ENCODE assay signal across 21 cellular contexts in the genomic region with DNA sequence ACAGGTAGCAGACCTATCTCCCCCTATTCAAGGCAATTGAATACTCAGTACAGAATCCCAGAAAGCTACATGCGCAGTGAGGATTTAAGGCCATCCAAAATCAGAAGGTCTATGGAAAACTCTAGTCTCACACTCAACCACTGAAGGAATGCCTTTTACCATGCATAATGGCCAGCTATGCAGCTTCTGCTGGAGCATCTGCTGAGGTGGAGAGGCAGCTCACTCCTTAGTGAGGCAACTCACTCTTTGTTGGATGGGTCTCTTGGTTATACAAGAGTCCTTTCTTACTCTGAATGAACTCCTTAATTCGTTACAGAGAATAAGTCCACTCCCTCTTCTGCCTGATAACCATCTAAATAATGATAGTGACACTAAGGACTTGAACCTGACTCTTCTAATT.
"Had no signal": no experiment of that assay in that cellular context is flagged by ENCODE, and none has a peak within 500 bp of the region (broad histone marks: within the 10 kb centered on the region; RNA-seq: fewer than 3 reads in every experiment).

No MANE protein-coding gene starts in this region.

- H3K4me3 ChIP-seq: adrenal gland, Peyer's patch, SJCRH30 had no signal

- H3K27me3 Mint-ChIP-seq: activated CD4-positive, alpha-beta memory T cell treated with anti-CD3 and anti-CD28 coated beads, Interleukin-2, amount 10 ng/mL, durations not matched to agents 7 days and 5 days; activated naive CD8-positive, alpha-beta T cell treated with anti-CD3 and anti-CD28 coated beads, Interleukin-2, amount 10 ng/mL, durations not matched to agents 7 days and 5 days; central memory CD8-positive, alpha-beta T cell had no signal

- H3K9ac ChIP-seq: KMS-11 had no signal

- H3K4me3 Mint-ChIP-seq: activated B cell treated with CpG ODN at 0.5 μM for 24 hours; activated CD4-positive, alpha-beta memory T cell treated with anti-CD3 and anti-CD28 coated beads, Interleukin-2, amount 10 ng/mL, durations not matched to agents 7 days and 5 days; activated CD4-positive, alpha-beta T cell treated with anti-CD3 and anti-CD28 coated beads, Interleukin-2, amount 10 ng/mL, durations not matched to agents 7 days and 5 days; activated naive CD8-positive, alpha-beta T cell treated with anti-CD3 and anti-CD28 coated beads, Interleukin-2, amount 10 ng/mL, durations not matched to agents 7 days and 5 days; activated T-cell treated with anti-CD3 and anti-CD28 coated beads, Interleukin-2, amount 50 U/mL, for 72 hours; central memory CD8-positive, alpha-beta T cell; T-helper 1 cell treated with Interleukin-12 subunit alpha and Interleukin-12 subunit beta and Interleukin-4 antibody, amounts not matched to agents 30 μg/mL and 1 μg/mL, for 36 hours had no signal

- H3K9me3 Mint-ChIP-seq: activated B cell treated with CpG ODN at 0.5 μM for 24 hours; activated CD4-positive, alpha-beta memory T cell treated with anti-CD3 and anti-CD28 coated beads, Interleukin-2, amount 10 ng/mL, durations not matched to agents 7 days and 5 days; activated CD4-positive, alpha-beta T cell treated with anti-CD3 and anti-CD28 coated beads, Interleukin-2, amount 10 ng/mL, durations not matched to agents 7 days and 5 days; activated naive CD8-positive, alpha-beta T cell treated with anti-CD3 and anti-CD28 coated beads, Interleukin-2, amount 10 ng/mL, durations not matched to agents 7 days and 5 days; activated T-cell treated with anti-CD3 and anti-CD28 coated beads, Interleukin-2, amount 50 U/mL, for 72 hours; T-helper 1 cell treated with Interleukin-12 subunit alpha and Interleukin-12 subunit beta and Interleukin-4 antibody, amounts not matched to agents 30 μg/mL and 1 μg/mL, for 36 hours had no signal

- H3K9me3 ChIP-seq: adrenal gland, Peyer's patch, SJCRH30 had no signal

- H3K4me2 ChIP-seq: KMS-11 had no signal

- H3K27ac ChIP-seq: adrenal gland, KMS-11, Peyer's patch, RWPE1, SJCRH30 had no signal

- H3K36me3 Mint-ChIP-seq: activated naive CD8-positive, alpha-beta T cell treated with anti-CD3 and anti-CD28 coated beads, Interleukin-2, amount 10 ng/mL, durations not matched to agents 7 days and 5 days had no signal

- H3K4me1 ChIP-seq: adrenal gland, Peyer's patch, SJCRH30 had no signal

- H3K36me3 ChIP-seq: adrenal gland, Peyer's patch, SJCRH30 had no signal

- H3K27me3 ChIP-seq: adrenal gland, Peyer's patch, SJCRH30 had no signal

- H3K4me1 Mint-ChIP-seq: activated B cell treated with CpG ODN at 0.5 μM for 24 hours; activated CD4-positive, alpha-beta memory T cell treated with anti-CD3 and anti-CD28 coated beads, Interleukin-2, amount 10 ng/mL, durations not matched to agents 7 days and 5 days; activated CD4-positive, alpha-beta T cell treated with anti-CD3 and anti-CD28 coated beads, Interleukin-2, amount 10 ng/mL, durations not matched to agents 7 days and 5 days; activated naive CD8-positive, alpha-beta T cell treated with anti-CD3 and anti-CD28 coated beads, Interleukin-2, amount 10 ng/mL, durations not matched to agents 7 days and 5 days; central memory CD8-positive, alpha-beta T cell had no signal

- H3K27ac Mint-ChIP-seq: activated B cell treated with CpG ODN at 0.5 μM for 24 hours; activated CD4-positive, alpha-beta memory T cell treated with anti-CD3 and anti-CD28 coated beads, Interleukin-2, amount 10 ng/mL, durations not matched to agents 7 days and 5 days; activated CD4-positive, alpha-beta T cell treated with anti-CD3 and anti-CD28 coated beads, Interleukin-2, amount 10 ng/mL, durations not matched to agents 7 days and 5 days; activated naive CD8-positive, alpha-beta T cell treated with anti-CD3 and anti-CD28 coated beads, Interleukin-2, amount 10 ng/mL, durations not matched to agents 7 days and 5 days; activated T-cell treated with anti-CD3 and anti-CD28 coated beads, Interleukin-2, amount 50 U/mL, for 72 hours; T-helper 1 cell treated with Interleukin-12 subunit alpha and Interleukin-12 subunit beta and Interleukin-4 antibody, amounts not matched to agents 30 μg/mL and 1 μg/mL, for 36 hours had no signal

- ATAC-seq: activated T-cell treated with anti-CD3 and anti-CD28 coated beads, Interleukin-2, amount 50 U/mL, for 72 hours had no signal

- DNase-seq: activated B cell treated with CpG ODN at 0.5 μM for 24 hours; activated CD4-positive, alpha-beta memory T cell treated with anti-CD3 and anti-CD28 coated beads, Interleukin-2, amount 10 ng/mL, durations not matched to agents 7 days and 5 days; activated CD4-positive, alpha-beta T cell treated with anti-CD3 and anti-CD28 coated beads, Interleukin-2, amount 10 ng/mL, durations not matched to agents 7 days and 5 days; activated naive CD4-positive, alpha-beta T cell treated with anti-CD3 and anti-CD28 coated beads, Interleukin-2, amount 50 U/mL, for 16 hours; activated naive CD8-positive, alpha-beta T cell treated with anti-CD3 and anti-CD28 coated beads, Interleukin-2, amount 10 ng/mL, durations not matched to agents 7 days and 5 days; activated T-cell treated with anti-CD3 and anti-CD28 coated beads for 4 hours; activated T-cell treated with anti-CD3 and anti-CD28 coated beads, Interleukin-2, amount 50 U/mL, for 72 hours; adrenal gland; anterior cingulate cortex; NCI-H1092; NCI-H1930; NCI-H345; NCI-H510A; NCI-H526 treated with DMSO at 0.1 percent for 48 hours; Peyer's patch; Right ventricle myocardium superior; SJCRH30 had no signal
